20 cellular contexts compared by ENCODE assay signal in the genomic region with DNA sequence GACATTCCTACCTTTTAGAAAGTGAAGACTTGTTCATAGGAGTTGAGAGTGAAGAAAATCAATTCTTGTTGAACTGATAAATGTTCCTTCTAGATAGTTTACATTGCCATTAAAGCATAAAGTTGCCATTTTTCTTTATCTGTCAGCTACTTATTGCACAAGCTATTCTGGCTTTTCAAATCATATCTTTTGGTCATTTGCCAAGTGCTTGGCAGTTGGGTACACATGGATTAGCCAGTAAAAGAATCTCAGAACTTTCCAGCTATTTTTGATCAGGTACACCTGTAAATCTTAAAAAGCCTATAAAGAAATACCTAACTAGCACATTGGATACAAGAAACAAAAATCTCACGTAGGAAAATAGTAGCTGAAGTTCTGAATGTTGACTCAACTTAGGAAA.
"Had no signal": no experiment of that assay in that cellular context is flagged by ENCODE, and none has a peak within 500 bp of the region (broad histone marks: within the 10 kb centered on the region; RNA-seq: fewer than 3 reads in every experiment).

No MANE protein-coding gene starts in this region.

- H3K4me1 ChIP-seq: left lung, lower lobe of right lung, parathyroid adenoma, psoas muscle, spleen, tibial nerve, uterus had no signal

- H3K27ac ChIP-seq: hepatocyte, left lung, lower lobe of right lung, parathyroid adenoma, psoas muscle, skin epidermis, spleen, tibial nerve, uterus had no signal

- H3K4me2 ChIP-seq: hepatocyte had no signal

- H3K27me3 ChIP-seq: hepatocyte, left lung, spleen, tibial nerve, uterus had no signal

- DNase-seq: left colon; left lung; lower lobe of right lung; mammary epithelial cell; mesenchymal stem cell; naive thymus-derived CD8-positive, alpha-beta T cell; nucleus accumbens; psoas muscle; spleen; stimulated activated CD4-positive, alpha-beta T cell treated with anti-CD3 and anti-CD28 coated beads, Interleukin-4, amount 100 ng/mL, for 24 hours; stimulated activated naive CD4-positive, alpha-beta T cell treated with Interleukin-2 at 50 U/mL for 16 hours; stimulated activated naive CD8-positive, alpha-beta T cell treated with anti-CD3 and anti-CD28 coated beads, Interleukin-15, amount 100 ng/mL, for 72 hours; substantia nigra; uterus had no signal

- ATAC-seq: left colon; left lung; lower lobe of right lung; naive thymus-derived CD8-positive, alpha-beta T cell; psoas muscle; sciatic nerve; stimulated activated effector memory CD8-positive, alpha-beta T cell treated with anti-CD3 and anti-CD28 coated beads, Interleukin-12 subunit alpha, Interleukin-12 subunit beta, amount 100 ng/mL, for 72 hours; stimulated activated naive CD8-positive, alpha-beta T cell treated with anti-CD3 and anti-CD28 coated beads, Interleukin-15, amount 100 ng/mL, for 72 hours had no signal

- H3K9me3 ChIP-seq: left lung, lower lobe of right lung, psoas muscle, spleen, tibial nerve, uterus had no signal

- H3K36me3 ChIP-seq: left lung, lower lobe of right lung, spleen, tibial nerve, uterus had no signal

- H3K4me3 ChIP-seq: hepatocyte, left lung, lower lobe of right lung, psoas muscle, skin epidermis, spleen, tibial nerve, uterus had no signal
